14 cellular contexts compared by ENCODE assay signal in the genomic region with DNA sequence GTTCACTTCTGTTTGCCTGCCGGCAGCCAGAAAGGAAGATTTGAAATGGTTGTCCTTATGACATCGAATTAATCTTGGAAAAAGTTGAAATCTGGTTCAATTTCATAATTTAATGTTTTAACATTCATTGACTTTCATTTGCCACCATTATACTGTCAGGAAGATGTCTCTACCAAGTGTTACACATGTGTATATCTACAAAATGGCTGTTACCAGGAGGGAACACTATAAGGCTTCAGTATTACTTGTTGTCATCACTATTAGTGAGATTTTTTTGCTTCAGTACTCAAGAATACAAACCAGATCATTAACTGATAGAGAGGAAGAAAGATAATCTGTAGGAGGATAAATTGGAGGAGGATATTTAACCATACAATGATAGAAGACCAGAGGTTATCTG.
"Had no signal": no experiment of that assay in that cellular context is flagged by ENCODE, and none has a peak within 500 bp of the region (broad histone marks: within the 10 kb centered on the region; RNA-seq: fewer than 3 reads in every experiment).

No MANE protein-coding gene starts in this region.

- H3K27me3 ChIP-seq: esophagus squamous epithelium, sigmoid colon had no signal

- H3K9me3 ChIP-seq: breast epithelium, esophagus squamous epithelium, prostate gland, sigmoid colon had no signal

- H3K36me3 ChIP-seq: breast epithelium, esophagus squamous epithelium, prostate gland, sigmoid colon had no signal

- H3K27ac ChIP-seq: breast epithelium, esophagus squamous epithelium, prostate gland, sigmoid colon had no signal

- H3K4me3 ChIP-seq: esophagus squamous epithelium, prostate gland had no signal

- ATAC-seq: activated CD8-positive, alpha-beta memory T cell treated with anti-CD3 and anti-CD28 coated beads, Interleukin-2, amount 10 ng/mL, durations not matched to agents 7 days and 5 days; activated T-cell treated with anti-CD3 and anti-CD28 coated beads, Interleukin-2, amount 50 U/mL, for 4 hours; SK-N-SH treated with all-trans-retinoic acid at 6 μM for 48 hours; T-helper 17 cell had no signal

- H3K4me1 ChIP-seq: breast epithelium, esophagus squamous epithelium, prostate gland, sigmoid colon had no signal

- DNase-seq: activated CD4-positive, CD25-positive, alpha-beta regulatory T cell; activated CD8-positive, alpha-beta memory T cell treated with anti-CD3 and anti-CD28 coated beads, Interleukin-2, amount 10 ng/mL, durations not matched to agents 7 days and 5 days; activated gamma-delta T cell treated with Interleukin-2 at 50 U/mL for 16 hours; activated T-cell treated with anti-CD3 and anti-CD28 coated beads, Interleukin-2, amount 50 U/mL, for 4 hours; aorta; esophagus squamous epithelium; foreskin fibroblast; sigmoid colon; stimulated activated CD4-positive, alpha-beta T cell treated with anti-CD3 and anti-CD28 coated beads, Interleukin-4, amount 100 ng/mL, for 1 hour; stimulated activated CD8-positive, alpha-beta memory T cell treated with anti-CD3 and anti-CD28 coated beads, Interleukin-4, amount 100 ng/mL, for 48 hours; T-helper 17 cell had no signal
